8 cellular contexts compared by ENCODE assay signal in the genomic region with DNA sequence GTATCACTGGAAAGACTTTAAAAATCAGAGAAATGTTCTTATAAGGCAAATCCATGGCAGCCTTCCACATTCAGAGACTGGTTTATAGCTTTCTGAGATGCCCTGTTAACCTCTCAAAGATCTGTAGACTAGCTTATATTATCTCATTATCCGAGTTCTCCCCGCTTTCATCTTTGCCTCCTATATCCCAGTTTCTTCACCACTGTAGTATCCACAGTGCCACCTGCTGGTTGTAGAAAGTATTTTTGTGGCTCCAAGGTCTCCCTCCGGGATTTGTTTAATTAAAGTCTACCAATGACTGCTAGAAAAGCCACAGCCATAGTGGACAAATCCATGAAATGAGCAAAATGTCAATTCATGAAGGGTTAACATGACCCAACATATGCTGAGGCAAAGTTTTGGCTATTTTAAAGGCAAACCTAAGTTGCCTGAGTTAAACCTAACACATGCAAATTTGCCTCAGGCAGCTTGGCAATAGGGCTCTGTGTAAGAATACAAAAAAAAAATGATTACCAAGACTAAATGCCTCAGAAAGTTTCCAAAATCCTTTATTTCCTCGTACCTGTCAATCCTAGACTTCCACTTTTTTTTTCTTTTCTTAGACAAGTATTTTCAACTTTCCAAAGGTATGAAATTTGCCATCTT.
DNase-seq lines count a peak whose midpoint lies in the region; ATAC-seq and TF ChIP-seq lines count a peak whose summit lies in the region.

No MANE protein-coding gene starts in this region.

- H3K4me3 Mint-ChIP-seq in immature natural killer cell = no peak overlapping the region

- ATAC-seq in GM18519 (IDR thresholded peaks at IDR 0.05; ENCODE audit: low FRiP score, unreplicated experiment) = no peak

- in situ Hi-C loops in brain microvascular endothelial cell (cut with HindIII; ENCODE audit: low pct_ligation_motif_present, low sequenced_read_pairs) = no loop called here

- H3K9me3 Mint-ChIP-seq in immature natural killer cell = no peaks in the 10 kb centered on the region

- peak; percentile 17 to 18 for DNase-seq in activated CD4-positive, alpha-beta T cell treated with anti-CD3 and anti-CD28 coated beads for 24 hours (ENCODE audit: low read depth in 2 of 2)
- no peak for DNase-seq in activated CD4-positive, alpha-beta T cell treated with anti-CD3 and anti-CD28 coated beads for 1 hour
- peak; percentile 83 for DNase-seq in M059J (ENCODE audit: low read depth)
- peak; percentile 50 to 60 for DNase-seq in SHP77 (lab: John Stamatoyannopoulos, UW)
- peak; percentile 69 for DNase-seq in brain microvascular endothelial cell
- peak; percentile 1 to 15 (median 3) for DNase-seq in immature natural killer cell
- DNase-seq in stimulated activated CD4-positive, alpha-beta T cell treated with anti-CD3 and anti-CD28 coated beads, Interleukin-15, amount 100 ng/mL, for 24 hours = peak; percentile 68

- TF ChIP-seq CTCF in brain microvascular endothelial cell (IDR thresholded peaks at IDR 0.05; ENCODE audit: low read depth, low read length, missing control alignments) = peak; percentile 77

- no peaks in the 10 kb centered on the region for H3K4me1 Mint-ChIP-seq in immature natural killer cell

- H3K27ac Mint-ChIP-seq in immature natural killer cell = no peak overlapping the region

- H3K36me3 ChIP-seq in brain microvascular endothelial cell (replicated peaks) = no peaks in the 10 kb centered on the region

- no peaks in the 10 kb centered on the region for H3K27me3 ChIP-seq in brain microvascular endothelial cell (replicated peaks)

- no peaks in the 10 kb centered on the region for H3K36me3 Mint-ChIP-seq in immature natural killer cell

- H3K27me3 Mint-ChIP-seq in immature natural killer cell (ENCODE audit: low read depth in 3 of 3) = peaks cover 0 to 4% (median 3%) of the 10 kb centered on the region in 3 donors

- H3K27ac ChIP-seq in brain microvascular endothelial cell = no peak overlapping the region

- no peak overlapping the region for H3K4me3 ChIP-seq in brain microvascular endothelial cell (ENCODE audit: low read depth, low read length)
